ENCODE assay signal across 8 cellular contexts in genomic region chr19:28737021-28737525, GRCh38.
DNase-seq lines count a peak whose midpoint lies in the region; ATAC-seq and TF ChIP-seq lines count a peak whose summit lies in the region.

No MANE protein-coding gene starts in this region.

- no TSS peak for BruUV-seq in OCI-LY7 (replicated peaks; lab: Mats Ljungman, UMichigan)

- ATAC-seq in GM19463 (IDR thresholded peaks at IDR 0.05; ENCODE audit: unreplicated experiment): peak; percentile 75
- ATAC-seq in GM18519 (IDR thresholded peaks at IDR 0.05; ENCODE audit: low FRiP score, unreplicated experiment): no peak

- peak overlapping the region; percentile 69 for H2AFZ ChIP-seq in OCI-LY7 (ENCODE audit: low read length)

- peak overlapping the region; percentile 29 to 73 (median 61); a peak in 19 of 22 replicates for H3K27ac ChIP-seq in BLaER1 treated with 17β-estradiol and CSF1 and Interleukin-3, amounts not matched to agents 10 nM and 100 nM
- no peak overlapping the region for H3K27ac ChIP-seq in OCI-LY7 (ENCODE audit: low read depth, low read length, poor library complexity, severe bottlenecking)

- peak; percentile 85 for TF ChIP-seq CTCF in OCI-LY7 (conservative IDR thresholded peaks at IDR 0.05; ENCODE audit: low read length)

- CTCF ChIA-PET in OCI-LY7 (lab: Charles Lee; ENCODE audit: unreplicated experiment): no interaction called here

- peak overlapping the region; percentile 50 to 72 (median 63); a peak in 20 of 22 replicates for H3K9ac ChIP-seq in BLaER1 treated with 17β-estradiol and CSF1 and Interleukin-3, amounts not matched to agents 10 nM and 100 nM
- peak overlapping the region; percentile 55 for H3K9ac ChIP-seq in endocrine pancreas (ENCODE audit: control insufficient read depth, insufficient read depth, low read length)

- no peaks in the 10 kb centered on the region for H3K36me3 ChIP-seq in BLaER1 treated with 17β-estradiol and CSF1 and Interleukin-3, amounts not matched to agents 10 nM and 100 nM
- no peaks in the 10 kb centered on the region for H3K36me3 ChIP-seq in OCI-LY7 (ENCODE audit: insufficient read depth, low read length)
- no peaks in the 10 kb centered on the region for H3K36me3 ChIP-seq in endocrine pancreas (ENCODE audit: control insufficient read depth, insufficient read depth, low read length)

- H4K20me1 ChIP-seq in BLaER1 treated with 17β-estradiol and CSF1 and Interleukin-3, amounts not matched to agents 10 nM and 100 nM: no peaks in the 10 kb centered on the region
- H4K20me1 ChIP-seq in OCI-LY7 (ENCODE audit: insufficient read depth, low read length): no peaks in the 10 kb centered on the region

- H3K4me2 ChIP-seq in BLaER1 treated with 17β-estradiol and CSF1 and Interleukin-3, amounts not matched to agents 10 nM and 100 nM: peak overlapping the region; percentile 51 to 90 (median 67)
- peak overlapping the region; percentile 28; the same call in 1 of the 2 replicates for H3K4me2 ChIP-seq in OCI-LY7 (ENCODE audit: low read length)

- H3K27me3 ChIP-seq in BLaER1 treated with 17β-estradiol and CSF1 and Interleukin-3, amounts not matched to agents 10 nM and 100 nM: no peaks in the 10 kb centered on the region
- no peaks in the 10 kb centered on the region for H3K27me3 ChIP-seq in endocrine pancreas (ENCODE audit: control insufficient read depth, insufficient read depth, low read length)

- intact Hi-C loops in OCI-LY7 (cut with micrococcal nuclease; ENCODE audit: unreplicated experiment): loop anchor here (1.0 to 5.0 kb wide), 2 partner anchors 142 to 525 kb away; no protein-coding TSS in a partner anchor

- peaks cover 5 to 11% (median 9%) of the 10 kb centered on the region in 10 experiments; a peak in 18 of 20 replicates for H3K4me1 ChIP-seq in BLaER1 treated with 17β-estradiol and CSF1 and Interleukin-3, amounts not matched to agents 10 nM and 100 nM
- H3K4me1 ChIP-seq in OCI-LY7 (ENCODE audit: insufficient read depth, low read length, poor library complexity, severe bottlenecking): no peaks in the 10 kb centered on the region
- no peaks in the 10 kb centered on the region for H3K4me1 ChIP-seq in endocrine pancreas (ENCODE audit: control insufficient read depth, insufficient read depth, low read length)

- POLR2A ChIA-PET in OCI-LY7 (lab: Charles Lee): interaction anchor here (0.5 to 0.6 kb wide), 2 partner anchors 15 to 629 kb away, joined by 3 to 4 read pairs; no protein-coding TSS in a partner anchor

- DNase-seq in OCI-LY7 (ENCODE audit: low spot score) (peak; percentile 53), middle frontal gyrus (ENCODE audit: extremely low spot score, low spot score) (peak; percentile 36), SHP77 treated with DMSO at 0.1 percent for 48 hours (lab: John Stamatoyannopoulos, UW) (no peak), NCI-H187 (lab: John Stamatoyannopoulos, UW) (no peak)

- H3K4me3 ChIP-seq in BLaER1 treated with 17β-estradiol and CSF1 and Interleukin-3, amounts not matched to agents 10 nM and 100 nM: no peak overlapping the region; a peak in 1 of 20 replicates
- H3K4me3 ChIP-seq in OCI-LY7 (ENCODE audit: low read depth, low read length, poor library complexity, severe bottlenecking) (no peak overlapping the region), endocrine pancreas (ENCODE audit: control insufficient read depth, insufficient read depth, low read length) (peak overlapping the region; percentile 38)

- H3K9me2 ChIP-seq in OCI-LY7 (ENCODE audit: insufficient read depth, low read length): no peaks in the 10 kb centered on the region

- H3K79me2 ChIP-seq in OCI-LY7 (ENCODE audit: insufficient read depth, low read depth, low read length): no peaks in the 10 kb centered on the region

- H3K9me3 ChIP-seq in BLaER1 treated with 17β-estradiol and CSF1 and Interleukin-3, amounts not matched to agents 10 nM and 100 nM (replicated peaks in 1 of 11): peaks cover 0 to 9% (median 0%) of the 10 kb centered on the region in 11 experiments; a peak in 3 of 22 replicates
- H3K9me3 ChIP-seq in OCI-LY7 (ENCODE audit: low read length) (no peaks in the 10 kb centered on the region), endocrine pancreas (ENCODE audit: control insufficient read depth, low read length) (no peaks in the 10 kb centered on the region)

Comparison
In these comparisons a context has a peak if more than half of its experiments do, and no peak if none do; other contexts are left out.
1. DNase-seq: peak in OCI-LY7 (single experiment) and middle frontal gyrus (single experiment); none in SHP77 treated with DMSO at 0.1 percent for 48 hours (single experiment) and NCI-H187 (0 of 2).